1 cellular context compared by ENCODE assay signal in genomic region chr14:104771918-104772706, GRCh38.
A peak's percentile ranks its signal among the peaks of the same experiment; 100 is the strongest.
TF ChIP-seq lines count a peak whose summit lies in the region.

No MANE protein-coding gene starts in this region.

TF ChIP-seq in K562, 482 proteins besides CTCF, POLR2A, EP300 and RAD21:
- TF ChIP-seq ZNF436 (CRISPR knock-in tag; IDR thresholded peaks at IDR 0.05) = no peak
- no peak for TF ChIP-seq CHD7 (IDR thresholded peaks at IDR 0.05; ENCODE audit: low read depth, low read length)
- no peak for TF ChIP-seq ELF4 (CRISPR knock-in tag; IDR thresholded peaks at IDR 0.05)
- no peak for TF ChIP-seq HLTF (IDR thresholded peaks at IDR 0.05)
- TF ChIP-seq ZNF324 (CRISPR knock-in tag; IDR thresholded peaks at IDR 0.05) = no peak
- TF ChIP-seq POLR2G (IDR thresholded peaks at IDR 0.05; ENCODE audit: low read depth, low read length) = 0 out of 2 replicates have a peak, but pooled peaks have one; percentile 9
- TF ChIP-seq SMARCB1 (IDR thresholded peaks at IDR 0.05; ENCODE audit: insufficient read length, low read depth) = no peak
- TF ChIP-seq ZNF655 (CRISPR knock-in tag; IDR thresholded peaks at IDR 0.05) = no peak
- TF ChIP-seq FOS (IDR thresholded peaks at IDR 0.05; ENCODE audit: extremely low read depth, insufficient read length) = no peak
